In the genomic region with DNA sequence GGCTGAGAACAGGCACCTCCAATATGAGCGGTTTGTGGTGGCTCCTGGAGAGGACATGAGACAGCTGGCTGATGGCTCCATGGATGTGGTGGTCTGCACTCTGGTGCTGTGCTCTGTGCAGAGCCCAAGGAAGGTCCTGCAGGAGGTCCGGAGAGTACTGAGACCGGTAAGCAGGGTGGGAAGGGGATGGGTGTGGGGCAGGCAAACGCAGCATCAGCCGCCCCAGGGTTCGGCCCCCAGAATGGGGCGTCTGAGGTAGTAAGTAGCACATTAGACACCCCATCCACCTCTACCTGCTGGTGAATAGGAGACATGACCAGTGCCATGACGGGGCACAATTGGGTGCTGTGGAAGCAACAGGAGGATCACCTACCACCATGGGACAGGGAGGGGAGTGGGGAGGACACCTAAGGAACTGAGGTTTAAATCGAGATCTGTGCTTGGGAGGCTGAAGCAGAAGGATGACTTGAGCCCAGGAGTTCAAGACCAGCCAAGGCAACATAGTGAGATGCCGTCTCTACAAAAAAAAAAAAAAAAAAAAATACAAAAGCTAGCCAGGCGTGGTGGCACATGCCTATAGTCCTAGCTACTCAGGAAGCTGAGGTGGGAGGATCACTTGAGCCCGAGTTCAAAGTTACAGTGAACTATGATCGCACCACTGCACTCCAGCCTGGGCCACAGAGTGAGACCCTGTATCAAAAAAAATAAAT, we compare ENCODE assay signal across 14 cellular contexts. TPM values are rescaled to one million over a fixed set of nuclear protein-coding genes. Genes with fewer than 3 reads are reported as not detected.
DNase-seq lines count a peak whose midpoint lies in the region; ATAC-seq, FAIRE-seq and TF ChIP-seq lines count a peak whose summit lies in the region.
"Had no signal": no experiment of that assay in that cellular context is flagged by ENCODE, and none has a peak within 500 bp of the region (broad histone marks: within the 10 kb centered on the region; RNA-seq: fewer than 3 reads in every experiment).

No MANE protein-coding gene starts in this region.

- no TSS peak for BruUV-seq in HepG2 (replicated peaks; lab: Mats Ljungman, UMichigan)

- H3K27ac ChIP-seq in HepG2 (ENCODE audit: extremely low read length, insufficient read depth, low read length) = peak overlapping the region; percentile 72
- H3K27ac ChIP-seq in spleen = peak overlapping the region in 4 of 8 donors; percentile 19 to 53 (median 42)
- H3K27ac ChIP-seq: uterus had no signal

- H3K27me3 ChIP-seq in HAP-1 (ENCODE audit: low read depth) (no peaks in the 10 kb centered on the region), adipocyte (replicated peaks; ENCODE audit: control insufficient read depth, insufficient read depth, low read length) (no peaks in the 10 kb centered on the region), HepG2 (ENCODE audit: control insufficient read depth in 1 of 2, insufficient read depth in 2 of 2, low read length in 2 of 2) (no peaks in the 10 kb centered on the region; a peak in 1 of 5 replicates), spleen (replicated peaks in 1 of 7) (peaks cover 0 to 14% (median 0%) of the 10 kb centered on the region in 7 donors)
- H3K27me3 ChIP-seq: uterus had no signal

- no peaks in the 10 kb centered on the region for H3K9me3 ChIP-seq in HAP-1
- no peaks in the 10 kb centered on the region for H3K9me3 ChIP-seq in adipocyte (ENCODE audit: control insufficient read depth, low read length)
- no peaks in the 10 kb centered on the region for H3K9me3 ChIP-seq in HepG2 (ENCODE audit: low read length)
- H3K9me3 ChIP-seq in spleen = no peaks in the 10 kb centered on the region
- H3K9me3 ChIP-seq: uterus had no signal

- peak overlapping the region; percentile 52 for H3K9ac ChIP-seq in adipocyte (ENCODE audit: low read length)
- H3K9ac ChIP-seq in HepG2 (ENCODE audit: insufficient read depth, low read depth, low read length) = peak overlapping the region; percentile 64

- no peak for DNase-seq in HAP-1 (ENCODE audit: low spot score in 2 of 2)
- DNase-seq in adipocyte (ENCODE audit: low read depth) = no peak
- peak; percentile 41 for DNase-seq in HepG2 (ENCODE audit: low spot score)
- DNase-seq in spleen = no peak
- no peak for DNase-seq in Kasumi-1 (lab: John Stamatoyannopoulos, UW)
- no peak for DNase-seq in NCI-H524 treated with DMSO at 0.1 percent for 48 hours (lab: John Stamatoyannopoulos, UW)
- no peak for DNase-seq in CD1c-positive myeloid dendritic cell (ENCODE audit: extremely low spot score)
- DNase-seq in iPS-NIHi11 (ENCODE audit: low spot score) = no peak
- DNase-seq: activated CD4-positive, alpha-beta T cell treated with anti-CD3 and anti-CD28 coated beads for 1 hour had no signal

- peaks cover 7% of the 10 kb centered on the region for H3K79me2 ChIP-seq in HepG2 (ENCODE audit: insufficient read depth, low read length)

- no peaks in the 10 kb centered on the region for H3K4me1 ChIP-seq in HAP-1
- H3K4me1 ChIP-seq in adipocyte (ENCODE audit: control insufficient read depth, insufficient read depth, low read length) = peaks cover 14% of the 10 kb centered on the region
- H3K4me1 ChIP-seq in HepG2 (ENCODE audit: insufficient read depth, low read length) = peaks cover 22% of the 10 kb centered on the region
- peaks cover 6 to 36% (median 25%) of the 10 kb centered on the region in 6 donors for H3K4me1 ChIP-seq in spleen

- no peak for FAIRE-seq in HepG2 (lab: Jason Lieb, UNC)

- H2AFZ ChIP-seq in HepG2 (ENCODE audit: low read length) = peak overlapping the region; percentile 92

- H4K20me1 ChIP-seq in HepG2 (ENCODE audit: insufficient read depth, low read length) = no peaks in the 10 kb centered on the region

- in situ Hi-C loops in HAP-1 (cut with MboI; ENCODE audit: low sequenced_read_pairs) = no loop called here
- in situ Hi-C loops in HepG2 (cut with HindIII; ENCODE audit: extremely low pct_ligation_motif_present, low pct_unique_long_range_greater_than_20kb) = no loop called here

- TF ChIP-seq POLR2A in HepG2 (IDR thresholded peaks at IDR 0.05; ENCODE audit: insufficient read depth in 1 of 2, low read depth in 2 of 2, low read length in 2 of 2) = no peak
- TF ChIP-seq POLR2A in spleen (IDR thresholded peaks at IDR 0.05) = no peak

- no peak for TF ChIP-seq EP300 in HepG2 (IDR thresholded peaks at IDR 0.05; ENCODE audit: low read depth in 2 of 2, low read length in 2 of 2)
- no peak for TF ChIP-seq EP300 in HepG2 (CRISPR knock-in tag; IDR thresholded peaks at IDR 0.05; ENCODE audit: borderline replicate concordance)

- intact Hi-C loops in HepG2 (cut with micrococcal nuclease; ENCODE audit: unreplicated experiment) (no loop called here), spleen (cut with DNase I; ENCODE audit: low total_unique reads) (no loop called here)

- no peak for TF ChIP-seq RAD21 in HepG2 (CRISPR knock-in tag; IDR thresholded peaks at IDR 0.05)

- ATAC-seq in HepG2 = peak; percentile 71

- CTCF ChIA-PET in HepG2 (lab: Yijun Ruan, JAX; ENCODE audit: low intra/inter-chr PET ratio, low total read pairs) = interaction anchor here (0.7 to 2.2 kb wide), 5 partner anchors 22 to 57 kb away, joined by 3 to 13 read pairs (median 3); a partner anchor contains a TSS

- no peaks in the 10 kb centered on the region for H3K36me3 ChIP-seq in HAP-1 (replicated peaks)
- H3K36me3 ChIP-seq in adipocyte (ENCODE audit: control insufficient read depth, insufficient read depth, low read length, severe bottlenecking) = peaks cover 29% of the 10 kb centered on the region
- peaks cover 0 to 3% of the 10 kb centered on the region in 2 experiments; a peak in 1 of 5 replicates for H3K36me3 ChIP-seq in HepG2 (replicated peaks in 1 of 2; ENCODE audit: control insufficient read depth in 1 of 2, insufficient read depth in 2 of 2, low read length in 2 of 2)
- peaks cover 0 to 14% (median 0%) of the 10 kb centered on the region in 6 donors for H3K36me3 ChIP-seq in spleen
- H3K36me3 ChIP-seq: uterus had no signal

- peak overlapping the region; percentile 95 for H3K4me2 ChIP-seq in HepG2 (ENCODE audit: low read depth, low read length)

- POLR2A ChIA-PET in HepG2 (lab: Yijun Ruan, JAX) = interaction anchor here (0.6 to 2.5 kb wide), 14 partner anchors 14 to 182 kb away, joined by 3 to 23 read pairs (median 6); a partner anchor contains a TSS

- 2% methylated on average over 13 of the region's 13 CpGs for WGBS in HepG2 (ENCODE audit: low lambda C conversion rate)
- WGBS in spleen, 5 donors = 66 to 74% (median 71%) methylated on average over 9 to 13 of the region's 13 CpGs

- H3K4me3 ChIP-seq in HAP-1 = peak overlapping the region; percentile 35
- H3K4me3 ChIP-seq in adipocyte (ENCODE audit: low read length) = peak overlapping the region; percentile 57
- peak overlapping the region; percentile 70 to 90 (median 88) for H3K4me3 ChIP-seq in HepG2 (replicated peaks in 1 of 3; ENCODE audit: insufficient read depth in 1 of 3, low read depth in 2 of 3, low read length in 3 of 3)
- H3K4me3 ChIP-seq in spleen = peak overlapping the region in 7 of 8 donors; percentile 18 to 60 (median 30)
- H3K4me3 ChIP-seq: lung, uterus had no signal

- TF ChIP-seq CTCF in HepG2 (CRISPR knock-in tag; IDR thresholded peaks at IDR 0.05) = no peak
- no peak for TF ChIP-seq CTCF in spleen (IDR thresholded peaks at IDR 0.05 in 8 of 11, conservative IDR thresholded peaks at IDR 0.05 in 3 of 11)

RNA-seq across cellular contexts. Expression of a gene that starts 25.5 kb away (rescaled TPM):
- 0.24 and 0.75 TPM in 2 replicates for total RNA-seq in HepG2 (2016; rRNA removed; fragmentation: Illumina TruSeq; extraction: Trizol)
- not detected in 2 replicates for total RNA-seq in HepG2 (2016; cell fraction: cytosol; rRNA removed; fragmentation: Illumina TruSeq; extraction: Trizol; ENCODE audit: low read depth)
- total RNA-seq in HepG2 (2016; cell fraction: insoluble cytoplasmic fraction; rRNA removed; fragmentation: Illumina TruSeq; extraction: Trizol) = 0.15 and 0.35 TPM in 2 replicates
- total RNA-seq in HepG2 (2016; cell fraction: membrane; rRNA removed; fragmentation: Illumina TruSeq; extraction: Trizol) = 0.03 and 0.14 TPM in 2 replicates
- 1.3 and 1.5 TPM in 2 replicates for total RNA-seq in HepG2 (2016; cell fraction: nucleus; rRNA removed; fragmentation: Illumina TruSeq; extraction: Trizol)
- polyA plus RNA-seq in HepG2 (2011; rRNA removed) = 0.65 and 1.8 TPM in 2 replicates
- 0.16 and 0.28 TPM in 2 replicates for polyA plus RNA-seq in HepG2 (2011; cell fraction: cytosol; rRNA removed)
- 12.1 and 12.6 TPM in 2 replicates for polyA plus RNA-seq in HepG2 (2011; cell fraction: nucleus; rRNA removed)
- polyA plus RNA-seq in HepG2 (2012) = 1.1 and 1.2 TPM in 2 replicates
- not detected in 2 replicates for polyA plus RNA-seq in HepG2 (2016; cell fraction: cytosol; fragmentation: Illumina TruSeq; extraction: Trizol; ENCODE audit: low read depth)
- 0.28 TPM in 1 of 2 replicates, not detected in the other for polyA plus RNA-seq in HepG2 (2016; cell fraction: insoluble cytoplasmic fraction; fragmentation: Illumina TruSeq; extraction: Trizol; ENCODE audit: low read depth)
- polyA plus RNA-seq in HepG2 (2016; cell fraction: membrane; fragmentation: Illumina TruSeq; extraction: Trizol; ENCODE audit: low read depth) = not detected in 2 replicates
- 1.7 and 2.7 TPM in 2 replicates for polyA plus RNA-seq in HepG2 (2016; cell fraction: nucleus; fragmentation: Illumina TruSeq; extraction: Trizol; ENCODE audit: insufficient read depth, low read depth)
- 1.4 and 1.9 TPM in 2 replicates for polyA minus RNA-seq in HepG2 (2011; rRNA and poly(A)+ RNA removed; ENCODE audit: low replicate concordance)
- polyA minus RNA-seq in HepG2 (2011; cell fraction: cytosol; rRNA and poly(A)+ RNA removed) = not detected in 2 replicates
- 2.2 and 3.1 TPM in 2 replicates for polyA minus RNA-seq in HepG2 (2011; cell fraction: nucleus; rRNA and poly(A)+ RNA removed)
- 10 to 100 TPM; 13.8 to 93.2 (median 24.7) TPM for total RNA-seq in spleen
- polyA plus RNA-seq in spleen = 10 to 100 TPM in 1 of 3 donors, 1 to 10 TPM in 2; 4.4 to 18.0 (median 8.6) TPM

RNA-seq across cellular contexts. Expression of a gene that starts 33.6 kb away (rescaled TPM):
- total RNA-seq in HepG2 (2016; rRNA removed; fragmentation: Illumina TruSeq; extraction: Trizol) (95.3 and 99.7 TPM in 2 replicates), spleen (100 to 1,000 TPM; 113 to 228 (median 141) TPM)
- total RNA-seq in HepG2 (2016; cell fraction: cytosol; rRNA removed; fragmentation: Illumina TruSeq; extraction: Trizol; ENCODE audit: low read depth) = 118 and 144 TPM in 2 replicates
- total RNA-seq in HepG2 (2016; cell fraction: insoluble cytoplasmic fraction; rRNA removed; fragmentation: Illumina TruSeq; extraction: Trizol) = 97.9 and 110 TPM in 2 replicates
- 102 and 108 TPM in 2 replicates for total RNA-seq in HepG2 (2016; cell fraction: membrane; rRNA removed; fragmentation: Illumina TruSeq; extraction: Trizol)
- total RNA-seq in HepG2 (2016; cell fraction: nucleus; rRNA removed; fragmentation: Illumina TruSeq; extraction: Trizol) = 34.2 and 48.7 TPM in 2 replicates
- polyA plus RNA-seq in HepG2 (2011; rRNA removed) (50.5 and 55.1 TPM in 2 replicates), spleen (100 to 1,000 TPM; 278 to 304 (median 282) TPM)
- polyA plus RNA-seq in HepG2 (2011; cell fraction: cytosol; rRNA removed) = 74.9 and 112 TPM in 2 replicates
- 22.5 and 27.2 TPM in 2 replicates for polyA plus RNA-seq in HepG2 (2011; cell fraction: nucleus; rRNA removed)
- 34.8 and 38.2 TPM in 2 replicates for polyA plus RNA-seq in HepG2 (2012)
- polyA plus RNA-seq in HepG2 (2016; cell fraction: cytosol; fragmentation: Illumina TruSeq; extraction: Trizol; ENCODE audit: low read depth) = 149 and 162 TPM in 2 replicates
- polyA plus RNA-seq in HepG2 (2016; cell fraction: insoluble cytoplasmic fraction; fragmentation: Illumina TruSeq; extraction: Trizol; ENCODE audit: low read depth) = 107 and 112 TPM in 2 replicates
- polyA plus RNA-seq in HepG2 (2016; cell fraction: membrane; fragmentation: Illumina TruSeq; extraction: Trizol; ENCODE audit: low read depth) = 91.5 and 100 TPM in 2 replicates
- polyA plus RNA-seq in HepG2 (2016; cell fraction: nucleus; fragmentation: Illumina TruSeq; extraction: Trizol; ENCODE audit: insufficient read depth, low read depth) = 64.2 and 67.2 TPM in 2 replicates
- 21.9 and 89.7 TPM in 2 replicates for polyA minus RNA-seq in HepG2 (2011; rRNA and poly(A)+ RNA removed; ENCODE audit: low replicate concordance)
- polyA minus RNA-seq in HepG2 (2011; cell fraction: cytosol; rRNA and poly(A)+ RNA removed) = 6.7 and 11.0 TPM in 2 replicates
- polyA minus RNA-seq in HepG2 (2011; cell fraction: nucleus; rRNA and poly(A)+ RNA removed) = 7.8 and 8.2 TPM in 2 replicates

RNA-seq across cellular contexts. Expression of a gene that starts 38.0 kb away (rescaled TPM):
- total RNA-seq in HepG2 (2016; rRNA removed; fragmentation: Illumina TruSeq; extraction: Trizol) = 1.0 and 2.6 TPM in 2 replicates
- 1.2 and 1.5 TPM in 2 replicates for total RNA-seq in HepG2 (2016; cell fraction: cytosol; rRNA removed; fragmentation: Illumina TruSeq; extraction: Trizol; ENCODE audit: low read depth)
- 1.2 and 2.6 TPM in 2 replicates for total RNA-seq in HepG2 (2016; cell fraction: insoluble cytoplasmic fraction; rRNA removed; fragmentation: Illumina TruSeq; extraction: Trizol)
- 1.3 and 1.5 TPM in 2 replicates for total RNA-seq in HepG2 (2016; cell fraction: membrane; rRNA removed; fragmentation: Illumina TruSeq; extraction: Trizol)
- total RNA-seq in HepG2 (2016; cell fraction: nucleus; rRNA removed; fragmentation: Illumina TruSeq; extraction: Trizol) = 4.5 and 6.2 TPM in 2 replicates
- polyA plus RNA-seq in HepG2 (2011; rRNA removed) = 5.7 TPM in 2 replicates
- polyA plus RNA-seq in HepG2 (2011; cell fraction: cytosol; rRNA removed) = 2.4 and 3.4 TPM in 2 replicates
- polyA plus RNA-seq in HepG2 (2011; cell fraction: nucleus; rRNA removed) = 17.8 and 19.4 TPM in 2 replicates
- polyA plus RNA-seq in HepG2 (2012) = 3.3 and 4.2 TPM in 2 replicates
- polyA plus RNA-seq in HepG2 (2016; cell fraction: cytosol; fragmentation: Illumina TruSeq; extraction: Trizol; ENCODE audit: low read depth) = 0.41 and 0.84 TPM in 2 replicates
- polyA plus RNA-seq in HepG2 (2016; cell fraction: insoluble cytoplasmic fraction; fragmentation: Illumina TruSeq; extraction: Trizol; ENCODE audit: low read depth) = 0.71 and 0.91 TPM in 2 replicates
- 1.0 and 1.1 TPM in 2 replicates for polyA plus RNA-seq in HepG2 (2016; cell fraction: membrane; fragmentation: Illumina TruSeq; extraction: Trizol; ENCODE audit: low read depth)
- 9.3 and 11.2 TPM in 2 replicates for polyA plus RNA-seq in HepG2 (2016; cell fraction: nucleus; fragmentation: Illumina TruSeq; extraction: Trizol; ENCODE audit: insufficient read depth, low read depth)
- 4.1 and 8.8 TPM in 2 replicates for polyA minus RNA-seq in HepG2 (2011; rRNA and poly(A)+ RNA removed; ENCODE audit: low replicate concordance)
- 0.53 and 0.79 TPM in 2 replicates for polyA minus RNA-seq in HepG2 (2011; cell fraction: cytosol; rRNA and poly(A)+ RNA removed)
- 11.6 and 16.1 TPM in 2 replicates for polyA minus RNA-seq in HepG2 (2011; cell fraction: nucleus; rRNA and poly(A)+ RNA removed)
- total RNA-seq in spleen = 10 to 100 TPM in 5 of 7 donors, 1 to 10 TPM in 2; 7.4 to 17.4 (median 15.5) TPM
- polyA plus RNA-seq in spleen = 10 to 100 TPM in 1 of 3 donors, 1 to 10 TPM in 2; 4.7 to 12.1 (median 9.9) TPM

RNA-seq across cellular contexts. Expression of a gene that starts 45.5 kb away (rescaled TPM):
- total RNA-seq in HepG2 (2016; rRNA removed; fragmentation: Illumina TruSeq; extraction: Trizol) (not detected in 2 replicates), spleen (not detected)
- total RNA-seq in HepG2 (2016; cell fraction: cytosol; rRNA removed; fragmentation: Illumina TruSeq; extraction: Trizol; ENCODE audit: low read depth) = not detected in 2 replicates
- not detected in 2 replicates for total RNA-seq in HepG2 (2016; cell fraction: insoluble cytoplasmic fraction; rRNA removed; fragmentation: Illumina TruSeq; extraction: Trizol)
- total RNA-seq in HepG2 (2016; cell fraction: membrane; rRNA removed; fragmentation: Illumina TruSeq; extraction: Trizol) = not detected in 2 replicates
- not detected in 2 replicates for total RNA-seq in HepG2 (2016; cell fraction: nucleus; rRNA removed; fragmentation: Illumina TruSeq; extraction: Trizol)
- polyA plus RNA-seq in HepG2 (2011; rRNA removed) (not detected in 2 replicates), spleen (not detected)
- polyA plus RNA-seq in HepG2 (2011; cell fraction: cytosol; rRNA removed) = not detected in 2 replicates
- polyA plus RNA-seq in HepG2 (2011; cell fraction: nucleus; rRNA removed) = not detected in 2 replicates
- not detected in 2 replicates for polyA plus RNA-seq in HepG2 (2012)
- polyA plus RNA-seq in HepG2 (2016; cell fraction: cytosol; fragmentation: Illumina TruSeq; extraction: Trizol; ENCODE audit: low read depth) = not detected in 2 replicates
- polyA plus RNA-seq in HepG2 (2016; cell fraction: insoluble cytoplasmic fraction; fragmentation: Illumina TruSeq; extraction: Trizol; ENCODE audit: low read depth) = not detected in 2 replicates
- polyA plus RNA-seq in HepG2 (2016; cell fraction: membrane; fragmentation: Illumina TruSeq; extraction: Trizol; ENCODE audit: low read depth) = not detected in 2 replicates
- polyA plus RNA-seq in HepG2 (2016; cell fraction: nucleus; fragmentation: Illumina TruSeq; extraction: Trizol; ENCODE audit: insufficient read depth, low read depth) = not detected in 2 replicates
- polyA minus RNA-seq in HepG2 (2011; rRNA and poly(A)+ RNA removed; ENCODE audit: low replicate concordance) = not detected in 2 replicates
- polyA minus RNA-seq in HepG2 (2011; cell fraction: cytosol; rRNA and poly(A)+ RNA removed) = not detected in 2 replicates
- polyA minus RNA-seq in HepG2 (2011; cell fraction: nucleus; rRNA and poly(A)+ RNA removed) = not detected in 2 replicates
- total RNA-seq: Daoy, lung, M059J, uterus had no signal
- polyA plus RNA-seq: adipose tissue, lung had no signal

RNA-seq across cellular contexts. Expression of a gene that starts 46.6 kb away (rescaled TPM):
- total RNA-seq in HepG2 (2016; rRNA removed; fragmentation: Illumina TruSeq; extraction: Trizol) = 134 and 277 TPM in 2 replicates
- 129 and 132 TPM in 2 replicates for total RNA-seq in HepG2 (2016; cell fraction: cytosol; rRNA removed; fragmentation: Illumina TruSeq; extraction: Trizol; ENCODE audit: low read depth)
- 128 and 284 TPM in 2 replicates for total RNA-seq in HepG2 (2016; cell fraction: insoluble cytoplasmic fraction; rRNA removed; fragmentation: Illumina TruSeq; extraction: Trizol)
- 138 and 152 TPM in 2 replicates for total RNA-seq in HepG2 (2016; cell fraction: membrane; rRNA removed; fragmentation: Illumina TruSeq; extraction: Trizol)
- total RNA-seq in HepG2 (2016; cell fraction: nucleus; rRNA removed; fragmentation: Illumina TruSeq; extraction: Trizol) = 203 and 224 TPM in 2 replicates
- 211 and 234 TPM in 2 replicates for polyA plus RNA-seq in HepG2 (2011; rRNA removed)
- polyA plus RNA-seq in HepG2 (2011; cell fraction: cytosol; rRNA removed) = 424 and 444 TPM in 2 replicates
- polyA plus RNA-seq in HepG2 (2011; cell fraction: nucleus; rRNA removed) = 140 and 196 TPM in 2 replicates
- 226 and 283 TPM in 2 replicates for polyA plus RNA-seq in HepG2 (2012)
- 186 and 213 TPM in 2 replicates for polyA plus RNA-seq in HepG2 (2016; cell fraction: cytosol; fragmentation: Illumina TruSeq; extraction: Trizol; ENCODE audit: low read depth)
- 153 and 161 TPM in 2 replicates for polyA plus RNA-seq in HepG2 (2016; cell fraction: insoluble cytoplasmic fraction; fragmentation: Illumina TruSeq; extraction: Trizol; ENCODE audit: low read depth)
- polyA plus RNA-seq in HepG2 (2016; cell fraction: membrane; fragmentation: Illumina TruSeq; extraction: Trizol; ENCODE audit: low read depth) = 149 and 167 TPM in 2 replicates
- polyA plus RNA-seq in HepG2 (2016; cell fraction: nucleus; fragmentation: Illumina TruSeq; extraction: Trizol; ENCODE audit: insufficient read depth, low read depth) = 381 and 422 TPM in 2 replicates
- polyA minus RNA-seq in HepG2 (2011; rRNA and poly(A)+ RNA removed; ENCODE audit: low replicate concordance) = 159 and 211 TPM in 2 replicates
- 94.7 and 99.2 TPM in 2 replicates for polyA minus RNA-seq in HepG2 (2011; cell fraction: cytosol; rRNA and poly(A)+ RNA removed)
- 47.0 and 55.9 TPM in 2 replicates for polyA minus RNA-seq in HepG2 (2011; cell fraction: nucleus; rRNA and poly(A)+ RNA removed)
- 100 to 1,000 TPM; 440 to 750 (median 627) TPM for total RNA-seq in spleen
- 100 to 1,000 TPM; 395 to 693 (median 509) TPM for polyA plus RNA-seq in spleen

Comparison
In these comparisons a context has a peak if more than half of its experiments do, and no peak if none do; other contexts are left out.
1. H3K4me3 ChIP-seq: peak in every context shown above with its lines; median percentile 88 in HepG2; 57 in adipocyte; 35 in HAP-1; 30 in spleen.
2. RNA of a gene that starts 25.5 kb away (total RNA-seq): 13.8 to 93.2 TPM in spleen; 0.03 to 1.5 TPM in HepG2; every median in the first group is over 4 times any median in the second.